8 cellular contexts compared by ENCODE assay signal in genomic region chr10:93074137-93074596, GRCh38. TPM values are rescaled to one million over a fixed set of nuclear protein-coding genes. Genes with fewer than 3 reads are reported as not detected.
DNase-seq lines count a peak whose midpoint lies in the region; FAIRE-seq and TF ChIP-seq lines count a peak whose summit lies in the region.

No MANE protein-coding gene starts in this region.

- DNase-seq in GM12891 (ENCODE audit: insufficient read length, low spot score) (peak; percentile 34), NAMALWA (ENCODE audit: low spot score) (peak; percentile 54), choroid plexus epithelial cell (ENCODE audit: low read depth) (no peak), ovary (no peak), cortex of kidney (lab: John Stamatoyannopoulos, UW) (no peak), GM19239 (ENCODE audit: insufficient read length, low spot score) (no peak), NCI-H1048 (lab: John Stamatoyannopoulos, UW) (no peak), NCI-H2107 (lab: John Stamatoyannopoulos, UW) (no peak)

- no peak overlapping the region for H3K27ac ChIP-seq in ovary

- no peaks in the 10 kb centered on the region for H3K27me3 ChIP-seq in ovary

- no peaks in the 10 kb centered on the region for H3K36me3 ChIP-seq in ovary

- TF ChIP-seq POLR2A in GM12891 (IDR thresholded peaks at IDR 0.05; ENCODE audit: low read depth, low read length), result no peak
- no peak for TF ChIP-seq POLR2A in ovary (IDR thresholded peaks at IDR 0.05)

- WGBS in ovary, 3 donors, result 1% methylated on average over 37 to 41 of the region's 41 CpGs

- H3K4me1 ChIP-seq in ovary (ENCODE audit: insufficient read depth), result peaks cover 11% of the 10 kb centered on the region

- no peak for FAIRE-seq in GM12891 (lab: Jason Lieb, UNC)
- no peak for FAIRE-seq in GM19239 (lab: Jason Lieb, UNC)

- TF ChIP-seq CTCF in choroid plexus epithelial cell (conservative IDR thresholded peaks at IDR 0.05; ENCODE audit: low read depth, low read length) (peak; percentile 20), ovary (IDR thresholded peaks at IDR 0.05) (no peak)

- intact Hi-C loops in ovary (cut with DNase I), result no loop called here

- H3K4me3 ChIP-seq in choroid plexus epithelial cell (ENCODE audit: low read depth, low read length) (no peak overlapping the region), ovary (peak overlapping the region; percentile 9)

- no peaks in the 10 kb centered on the region for H3K9me3 ChIP-seq in ovary

- TF ChIP-seq EP300 in ovary (IDR thresholded peaks at IDR 0.05), result no peak

TF ChIP-seq in GM12891, 5 proteins besides CTCF, POLR2A, EP300 and RAD21:
- TF ChIP-seq POU2F2 (IDR thresholded peaks at IDR 0.05; ENCODE audit: low read depth, low read length) (no peak), TAF1 (IDR thresholded peaks at IDR 0.05; ENCODE audit: low read depth, low read length) (no peak), SPI1 (IDR thresholded peaks at IDR 0.05; ENCODE audit: low read depth, low read length) (no peak), POLR2AphosphoS5 (IDR thresholded peaks at IDR 0.05; ENCODE audit: low read depth, low read length) (no peak), PAX5 (IDR thresholded peaks at IDR 0.05; ENCODE audit: insufficient read depth, low read length, severe bottlenecking) (no peak)

RNA-seq across cellular contexts. Expression of gene CYP26A1, which starts 0.5 kb away (rescaled TPM):
- polyA plus RNA-seq in GM12891 (2012; ENCODE audit: low read depth, missing spikeins), result 0.08 TPM
- total RNA-seq in ovary, result under 1 TPM in 1 of 7 donors, not detected in 6; 0.22 TPM
- polyA plus RNA-seq in ovary, result not detected

RNA-seq across cellular contexts. Expression of gene CYP26C1, which starts 13.6 kb away (rescaled TPM):
- polyA plus RNA-seq in GM12891 (2012; ENCODE audit: low read depth, missing spikeins), result not detected
- total RNA-seq in ovary, result under 1 TPM in 4 of 7 donors, not detected in 3; 0.05 to 0.20 (median 0.08) TPM
- under 1 TPM in 1 of 2 donors, not detected in 1; 0.07 TPM for polyA plus RNA-seq in ovary

Comparison
In these comparisons a context has a peak if more than half of its experiments do, and no peak if none do; other contexts are left out.
1. DNase-seq: peak in GM12891 (single experiment) and NAMALWA (single experiment); none in choroid plexus epithelial cell (single experiment), ovary (0 of 5), cortex of kidney (single experiment), GM19239 (single experiment), NCI-H1048 (single experiment) and NCI-H2107 (single experiment).